7 cellular contexts compared by ENCODE assay signal in genomic region chr17:18314059-18314730, GRCh38. TPM values are rescaled to one million over a fixed set of nuclear protein-coding genes. Genes with fewer than 3 reads are reported as not detected.
DNase-seq lines count a peak whose midpoint lies in the region; ATAC-seq and TF ChIP-seq lines count a peak whose summit lies in the region.

No MANE protein-coding gene starts in this region.

- H2AFZ ChIP-seq in parathyroid adenoma: peak overlapping the region; percentile 87

- H3K9me3 ChIP-seq in parathyroid adenoma (ENCODE audit: control insufficient read depth, low read length): no peaks in the 10 kb centered on the region

- ATAC-seq in GM18861 (IDR thresholded peaks at IDR 0.05; ENCODE audit: unreplicated experiment) (peak; percentile 19), HG03064 (IDR thresholded peaks at IDR 0.05; ENCODE audit: low read depth, unreplicated experiment) (peak; percentile 10)

- peak overlapping the region; percentile 69 for H3K9ac ChIP-seq in parathyroid adenoma

- DNase-seq in fibroblast of villous mesenchyme (ENCODE audit: low read depth): peak; percentile 27
- no peak for DNase-seq in A172 (ENCODE audit: low spot score)
- no peak for DNase-seq in NCI-H2171 treated with DMSO at 0.1 percent for 48 hours (lab: John Stamatoyannopoulos, UW)

- H3K27ac ChIP-seq in parathyroid adenoma: peak overlapping the region; percentile 86

- no peak for TF ChIP-seq CTCF in WI38 (IDR thresholded peaks at IDR 0.05; ENCODE audit: low read depth, low read length)
- no peak for TF ChIP-seq CTCF in fibroblast of villous mesenchyme (IDR thresholded peaks at IDR 0.05; ENCODE audit: insufficient read depth, low read depth, low read length)
- TF ChIP-seq CTCF in parathyroid adenoma (IDR thresholded peaks at IDR 0.05): no peak

- no peaks in the 10 kb centered on the region for H3K36me3 ChIP-seq in parathyroid adenoma (ENCODE audit: control insufficient read depth, insufficient read depth, low read length)

- H3K4me1 ChIP-seq in parathyroid adenoma: peaks cover 14% of the 10 kb centered on the region

- H3K4me2 ChIP-seq in parathyroid adenoma (ENCODE audit: low read length): peak overlapping the region; percentile 97

- peaks cover 57% of the 10 kb centered on the region for H3K79me2 ChIP-seq in parathyroid adenoma

- no peaks in the 10 kb centered on the region for H3K27me3 ChIP-seq in parathyroid adenoma (ENCODE audit: control insufficient read depth, insufficient read depth, low read length)

- peak overlapping the region; percentile 78 for H3K4me3 ChIP-seq in WI38 (ENCODE audit: low read depth, low read length)
- peak overlapping the region; percentile 94 for H3K4me3 ChIP-seq in fibroblast of villous mesenchyme (ENCODE audit: low read depth, low read length)
- peak overlapping the region; percentile 94 for H3K4me3 ChIP-seq in parathyroid adenoma (ENCODE audit: low read depth, low read length)

RNA-seq across cellular contexts. Expression of gene TOP3A, which starts 0.6 kb away (rescaled TPM):
- total RNA-seq in fibroblast of villous mesenchyme: 29.0 and 45.8 TPM in 2 replicates
- total RNA-seq in A172 (2014; rRNA removed; shearing (Covaris generic)): 39.2 and 52.7 TPM in 2 replicates

RNA-seq across cellular contexts. Expression of gene SMCR8, which starts 0.9 kb away (rescaled TPM):
- 17.1 and 21.6 TPM in 2 replicates for total RNA-seq in fibroblast of villous mesenchyme
- 10.4 and 11.9 TPM in 2 replicates for total RNA-seq in A172 (2014; rRNA removed; shearing (Covaris generic))

RNA-seq across cellular contexts. Expression of gene SHMT1, which starts 49.2 kb away (rescaled TPM):
- 13.2 and 14.2 TPM in 2 replicates for total RNA-seq in fibroblast of villous mesenchyme
- total RNA-seq in A172 (2014; rRNA removed; shearing (Covaris generic)): 34.1 and 39.3 TPM in 2 replicates

RNA-seq across cellular contexts. Expression of gene MIEF2, which starts 53.7 kb away (rescaled TPM):
- total RNA-seq in fibroblast of villous mesenchyme: 16.4 and 18.4 TPM in 2 replicates
- total RNA-seq in A172 (2014; rRNA removed; shearing (Covaris generic)): 19.4 and 27.7 TPM in 2 replicates

RNA-seq across cellular contexts. Expression of gene FLII, which starts 55.7 kb away (rescaled TPM):
- total RNA-seq in fibroblast of villous mesenchyme: 205 and 244 TPM in 2 replicates
- total RNA-seq in A172 (2014; rRNA removed; shearing (Covaris generic)): 369 and 474 TPM in 2 replicates
